Comparison of ENCODE assay signal across 11 cellular contexts in genomic region chr3:15305366-15305844, GRCh38. TPM values are rescaled to one million over a fixed set of nuclear protein-coding genes. Genes with fewer than 3 reads are reported as not detected.
A peak's percentile ranks its signal among the peaks of the same experiment; 100 is the strongest.
DNase-seq lines count a peak whose midpoint lies in the region; ATAC-seq, FAIRE-seq and TF ChIP-seq lines count a peak whose summit lies in the region.
"Had no signal": no experiment of that assay in that cellular context is flagged by ENCODE, and none has a peak within 500 bp of the region (broad histone marks: within the 10 kb centered on the region; RNA-seq: fewer than 3 reads in every experiment).

No MANE protein-coding gene starts in this region.

- WGBS in body of pancreas, 2 donors, result 75 to 76% methylated on average over 6 of the region's 6 CpGs

- peaks cover 65 to 81% (median 66%) of the 10 kb centered on the region in 3 donors for H3K4me1 Mint-ChIP-seq in IgD-negative memory B cell
- peaks cover 73 to 75% of the 10 kb centered on the region in 2 donors for H3K4me1 Mint-ChIP-seq in natural killer cell
- H3K4me1 Mint-ChIP-seq in activated T-cell treated with anti-CD3 and anti-CD28 coated beads, Interleukin-2, amount 50 U/mL, for 72 hours (ENCODE audit: low read depth), result peaks cover 40% of the 10 kb centered on the region

- ATAC-seq in natural killer cell (no peak), HG03135 (IDR thresholded peaks at IDR 0.05; ENCODE audit: unreplicated experiment) (no peak), body of pancreas (no peak)
- no peak for ATAC-seq in activated T-cell treated with anti-CD3 and anti-CD28 coated beads, Interleukin-2, amount 50 U/mL, for 72 hours (replicated peaks in 1 of 2)
- ATAC-seq: naive thymus-derived CD8-positive, alpha-beta T cell had no signal

- H3K27ac ChIP-seq in body of pancreas, result no peak overlapping the region
- H3K27ac ChIP-seq: SJSA1 had no signal

- FAIRE-seq in bronchial epithelial cell (lab: Jason Lieb, UNC), result no peak
- FAIRE-seq: colon had no signal

- peaks cover 4% of the 10 kb centered on the region for H3K4me1 ChIP-seq in body of pancreas

- TF ChIP-seq CTCF in bronchial epithelial cell (IDR thresholded peaks at IDR 0.05; ENCODE audit: insufficient read depth, low read length, severe bottlenecking), result peak; percentile 33
- TF ChIP-seq CTCF in natural killer cell (IDR thresholded peaks at IDR 0.05), result no peak
- TF ChIP-seq CTCF in body of pancreas (IDR thresholded peaks at IDR 0.05), result no peak

- H3K4me3 ChIP-seq in bronchial epithelial cell (ENCODE audit: low read depth, low read length) (no peak overlapping the region), body of pancreas (no peak overlapping the region)
- H3K4me3 ChIP-seq: SJSA1 had no signal

- H3K9me3 ChIP-seq in body of pancreas, result no peaks in the 10 kb centered on the region
- H3K9me3 ChIP-seq: SJSA1 had no signal

- peak; percentile 6 for DNase-seq in Caki2 (ENCODE audit: low read depth)
- no peak for DNase-seq in bronchial epithelial cell (ENCODE audit: low read depth)
- no peak for DNase-seq in natural killer cell
- DNase-seq in body of pancreas, result no peak
- DNase-seq in activated T-cell treated with anti-CD3 and anti-CD28 coated beads, Interleukin-2, amount 50 U/mL, for 72 hours, result no peak
- DNase-seq in activated T-cell treated with anti-CD3 and anti-CD28 coated beads, Interleukin-2, amount 50 U/mL, for 1 hour, result no peak
- DNase-seq: naive thymus-derived CD8-positive, alpha-beta T cell had no signal

- H3K27me3 Mint-ChIP-seq in IgD-negative memory B cell (peaks cover 2% of the 10 kb centered on the region), natural killer cell (ENCODE audit: low read depth in 2 of 2) (no peaks in the 10 kb centered on the region)
- no peaks in the 10 kb centered on the region for H3K27me3 Mint-ChIP-seq in activated T-cell treated with anti-CD3 and anti-CD28 coated beads, Interleukin-2, amount 50 U/mL, for 72 hours (ENCODE audit: low read depth)
- H3K27me3 Mint-ChIP-seq: naive thymus-derived CD8-positive, alpha-beta T cell had no signal

- H3K27ac Mint-ChIP-seq in IgD-negative memory B cell (peak overlapping the region; percentile 77 to 86 (median 82)), natural killer cell (peak overlapping the region; percentile 46 to 87)
- no peak overlapping the region for H3K27ac Mint-ChIP-seq in activated T-cell treated with anti-CD3 and anti-CD28 coated beads, Interleukin-2, amount 50 U/mL, for 72 hours

- H3K9me3 Mint-ChIP-seq in IgD-negative memory B cell, result no peaks in the 10 kb centered on the region
- no peaks in the 10 kb centered on the region for H3K9me3 Mint-ChIP-seq in natural killer cell
- peaks cover 0 to 2% of the 10 kb centered on the region in 2 donors for H3K9me3 Mint-ChIP-seq in activated T-cell treated with anti-CD3 and anti-CD28 coated beads, Interleukin-2, amount 50 U/mL, for 72 hours
- H3K9me3 Mint-ChIP-seq: naive thymus-derived CD8-positive, alpha-beta T cell had no signal

- H3K4me3 Mint-ChIP-seq in IgD-negative memory B cell (peak overlapping the region in 3 of 4 donors; percentile 55 to 80 (median 69)), natural killer cell (no peak overlapping the region)
- no peak overlapping the region for H3K4me3 Mint-ChIP-seq in activated T-cell treated with anti-CD3 and anti-CD28 coated beads, Interleukin-2, amount 50 U/mL, for 72 hours

- in situ Hi-C loops in Caki2 (cut with HindIII; ENCODE audit: low pct_unique_long_range_greater_than_20kb, low sequenced_read_pairs), result no loop called here

- H3K27me3 ChIP-seq in bronchial epithelial cell (ENCODE audit: control insufficient read depth, insufficient read depth, low read length), result no peaks in the 10 kb centered on the region
- H3K27me3 ChIP-seq in body of pancreas, result no peaks in the 10 kb centered on the region
- H3K27me3 ChIP-seq: SJSA1 had no signal

- H3K36me3 Mint-ChIP-seq in IgD-negative memory B cell, result peaks cover 15% of the 10 kb centered on the region
- peaks cover 5% of the 10 kb centered on the region for H3K36me3 Mint-ChIP-seq in natural killer cell
- peaks cover 4 to 7% of the 10 kb centered on the region in 2 donors for H3K36me3 Mint-ChIP-seq in activated T-cell treated with anti-CD3 and anti-CD28 coated beads, Interleukin-2, amount 50 U/mL, for 72 hours (ENCODE audit: insufficient read depth in 2 of 2)

- intact Hi-C loops in natural killer cell (cut with micrococcal nuclease) (no loop called here), body of pancreas (cut with DNase I) (no loop called here)

- TF ChIP-seq POLR2A in body of pancreas (IDR thresholded peaks at IDR 0.05), result no peak

- H3K36me3 ChIP-seq in bronchial epithelial cell (ENCODE audit: control insufficient read depth, insufficient read depth, low read length), result no peaks in the 10 kb centered on the region
- H3K36me3 ChIP-seq in body of pancreas (replicated peaks in 1 of 2; ENCODE audit: insufficient read depth in 1 of 2, low read depth in 2 of 2), result no peaks in the 10 kb centered on the region
- H3K36me3 ChIP-seq: SJSA1 had no signal

RNA-seq across cellular contexts. Expression of gene SH3BP5, which starts 27.0 kb away (rescaled TPM):
- total RNA-seq in Caki2 (2014; rRNA removed; shearing (Covaris generic); ENCODE audit: low replicate concordance), result 0.84 and 4.3 TPM in 2 replicates
- 117 TPM for polyA plus RNA-seq in IgD-negative memory B cell
- total RNA-seq in bronchial epithelial cell, result 3.6 and 6.3 TPM in 2 replicates
- 100 to 1,000 TPM in 1 of 3 donors, 10 to 100 TPM in 2; 89.4 to 129 (median 91.0) TPM for total RNA-seq in natural killer cell
- total RNA-seq in body of pancreas, result 10 to 100 TPM; 13.7 to 21.8 TPM
- total RNA-seq in activated T-cell treated with anti-CD3 and anti-CD28 coated beads, Interleukin-2, amount 50 U/mL, for 72 hours, result 10 to 100 TPM in 1 of 2 donors, 1 to 10 TPM in 1; 7.4 to 19.6 TPM

Comparison
In these comparisons a context has a peak if more than half of its experiments do, and no peak if none do; other contexts are left out.
1. H3K4me3 Mint-ChIP-seq: peak in IgD-negative memory B cell (3 of 4); none in natural killer cell (single experiment) and activated T-cell treated with anti-CD3 and anti-CD28 coated beads, Interleukin-2, amount 50 U/mL, for 72 hours (0 of 2).